In the genomic region with DNA sequence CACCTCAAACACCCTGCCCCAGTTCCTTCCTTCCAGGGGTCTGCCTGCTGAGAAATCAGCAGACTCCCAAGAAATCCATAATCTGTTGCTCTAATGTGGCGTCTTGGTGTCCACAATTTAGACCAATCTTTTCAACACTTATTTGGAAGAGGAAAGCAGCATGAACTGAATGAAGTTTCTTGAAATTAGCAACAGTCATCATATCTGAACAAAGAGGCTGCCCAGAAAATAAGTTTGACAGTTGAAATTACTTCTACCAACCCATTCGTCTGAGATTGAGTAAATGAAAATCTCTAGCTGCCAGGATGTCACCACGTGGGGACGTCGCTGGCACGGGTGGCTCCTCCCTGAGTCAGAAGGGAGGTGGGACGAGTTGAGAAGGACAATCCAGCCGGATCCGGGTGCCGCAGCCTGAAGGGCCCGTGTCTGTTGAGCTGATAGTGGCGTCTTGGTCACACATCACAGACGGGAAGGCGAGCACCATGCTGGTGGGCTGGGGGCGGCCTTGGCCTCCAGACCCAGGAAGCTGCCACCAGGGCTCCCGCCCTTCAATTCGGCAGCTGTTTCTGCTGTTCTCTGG, we compare ENCODE assay signal across 22 cellular contexts.
DNase-seq lines count a peak whose midpoint lies in the region; ATAC-seq, FAIRE-seq and TF ChIP-seq lines count a peak whose summit lies in the region.
"Had no signal": no experiment of that assay in that cellular context is flagged by ENCODE, and none has a peak within 500 bp of the region (broad histone marks: within the 10 kb centered on the region; RNA-seq: fewer than 3 reads in every experiment).

No MANE protein-coding gene starts in this region.

- no peak for TF ChIP-seq POLR2A in A549 (IDR thresholded peaks at IDR 0.05; ENCODE audit: low read length)
- no peak for TF ChIP-seq POLR2A in IMR-90 (IDR thresholded peaks at IDR 0.05; ENCODE audit: low read depth, low read length)

- TF ChIP-seq CTCF in A549 (IDR thresholded peaks at IDR 0.05) (no peak), AG10803 (conservative IDR thresholded peaks at IDR 0.05; ENCODE audit: low read length) (no peak), IMR-90 (conservative IDR thresholded peaks at IDR 0.05; ENCODE audit: low read depth, low read length) (no peak), kidney (IDR thresholded peaks at IDR 0.05; ENCODE audit: borderline replicate concordance, extremely low read depth, insufficient read depth) (no peak)

- no peak overlapping the region for H4K5ac ChIP-seq in IMR-90 (ENCODE audit: low read depth, low read length)

- in situ Hi-C loops in IMR-90 (cut with MboI; ENCODE audit: low sequenced_read_pairs): no loop called here

- dilution Hi-C loops in IMR-90 (cut with HindIII; ENCODE audit: low sequenced_read_pairs, unreplicated experiment): no loop called here

- H3K4me1 ChIP-seq in A549 (no peaks in the 10 kb centered on the region), IMR-90 (ENCODE audit: control insufficient read depth, insufficient read depth, low read length) (no peaks in the 10 kb centered on the region), kidney (ENCODE audit: control insufficient read depth in 1 of 2, insufficient read depth in 1 of 2, low read depth in 1 of 2, low read length in 2 of 2) (no peaks in the 10 kb centered on the region), mesenchymal stem cell (ENCODE audit: control insufficient read depth, insufficient read depth, low read depth, low read length) (no peaks in the 10 kb centered on the region)
- H3K4me1 ChIP-seq: SJCRH30 had no signal

- H4K20me1 ChIP-seq in IMR-90 (ENCODE audit: insufficient read depth, low read length): no peaks in the 10 kb centered on the region

- H4K8ac ChIP-seq in IMR-90 (ENCODE audit: low read depth in 2 of 2, low read length in 2 of 2) (no peak overlapping the region), mesenchymal stem cell (ENCODE audit: low read length) (no peak overlapping the region)

- no peaks in the 10 kb centered on the region for H3K9me3 ChIP-seq in A549
- H3K9me3 ChIP-seq in IMR-90 (ENCODE audit: control insufficient read depth, insufficient read depth, low read length): peaks cover 6% of the 10 kb centered on the region; the same call in 1 of the 2 replicates
- H3K9me3 ChIP-seq in kidney (ENCODE audit: control insufficient read depth in 1 of 2, low read length in 2 of 2): no peaks in the 10 kb centered on the region
- peaks cover 1% of the 10 kb centered on the region for H3K9me3 ChIP-seq in mesenchymal stem cell (ENCODE audit: control insufficient read depth, low read length)
- no peaks in the 10 kb centered on the region for H3K9me3 ChIP-seq in MG63
- H3K9me3 ChIP-seq: SJCRH30 had no signal

- H3K56ac ChIP-seq in IMR-90 (ENCODE audit: extremely low read depth, insufficient read depth, low read length): no peak overlapping the region

- H3K9ac ChIP-seq in IMR-90 (ENCODE audit: low read depth, low read length) (no peak overlapping the region), kidney (ENCODE audit: low read length in 2 of 2) (no peak overlapping the region), mesenchymal stem cell (ENCODE audit: low read length) (no peak overlapping the region)

- no peak overlapping the region for H2BK15ac ChIP-seq in IMR-90 (ENCODE audit: low read depth, low read length)
- no peak overlapping the region for H2BK15ac ChIP-seq in mesenchymal stem cell (ENCODE audit: low read depth, poor library complexity, severe bottlenecking)

- no peak overlapping the region for H2BK12ac ChIP-seq in mesenchymal stem cell (ENCODE audit: low read length in 2 of 2)

- H3K9me1 ChIP-seq in IMR-90 (ENCODE audit: insufficient read depth, low read length): no peaks in the 10 kb centered on the region

- H2BK120ac ChIP-seq in IMR-90 (ENCODE audit: low read depth, low read length) (no peak overlapping the region), mesenchymal stem cell (ENCODE audit: low read depth, low read length) (no peak overlapping the region)

- H2AK9ac ChIP-seq in IMR-90 (replicated peaks; ENCODE audit: low read depth, low read length, poor library complexity): no peak overlapping the region

- POLR2A ChIA-PET in A549 (lab: Yijun Ruan, JAX): no interaction called here
- POLR2A ChIA-PET in IMR-90 (lab: Charles Lee; ENCODE audit: unreplicated experiment): no interaction called here

- H2AK5ac ChIP-seq in IMR-90 (ENCODE audit: low read depth, low read length): no peak overlapping the region
- H2AK5ac ChIP-seq in mesenchymal stem cell (ENCODE audit: low read length, severe bottlenecking): no peak overlapping the region

- FAIRE-seq in A549 (lab: Jason Lieb, UNC) (no peak), kidney (lab: Jason Lieb, UNC) (no peak)
- FAIRE-seq: G401.6, GM18507, H1 had no signal

- H3K27me3 ChIP-seq in IMR-90 (ENCODE audit: control insufficient read depth, insufficient read depth, low read length) (no peaks in the 10 kb centered on the region; the same call in 1 of the 2 replicates), mesenchymal stem cell (ENCODE audit: control insufficient read depth in 1 of 2, insufficient read depth in 1 of 2, low read length in 2 of 2) (peaks cover 0 to 3% of the 10 kb centered on the region in 2 experiments), MG63 (peaks cover 5% of the 10 kb centered on the region; the same call in 1 of the 2 replicates)

- ATAC-seq in A549 (no peak), IMR-90 (ENCODE audit: low read depth) (no peak)
- ATAC-seq: HCT116, Panc1 had no signal

- H2BK20ac ChIP-seq in IMR-90 (ENCODE audit: low read depth, low read length): no peak overlapping the region

- TF ChIP-seq RAD21 in A549 (conservative IDR thresholded peaks at IDR 0.05 in 1 of 2, IDR thresholded peaks at IDR 0.05 in 1 of 2): no peak
- no peak for TF ChIP-seq RAD21 in IMR-90 (IDR thresholded peaks at IDR 0.05; ENCODE audit: low read length)

- H3K14ac ChIP-seq in IMR-90 (replicated peaks; ENCODE audit: low read depth, low read length): no peak overlapping the region
- H3K14ac ChIP-seq in mesenchymal stem cell (ENCODE audit: low read length in 2 of 2): no peak overlapping the region

- no peak overlapping the region for H4K91ac ChIP-seq in IMR-90 (ENCODE audit: insufficient read depth, low read depth, low read length)
- H4K91ac ChIP-seq in mesenchymal stem cell (ENCODE audit: low read length): no peak overlapping the region

- H3K23ac ChIP-seq in IMR-90 (ENCODE audit: low read depth, low read length) (no peak overlapping the region), mesenchymal stem cell (ENCODE audit: low read length in 2 of 2) (no peak overlapping the region)

- 84% methylated on average over 14 of the region's 17 CpGs for WGBS in A549 (ENCODE audit: missing lambda C conversion rate)
- 41% methylated on average over 8 of the region's 17 CpGs; no CpG with 5 or more reads in 1 of the 2 experiments for WGBS in IMR-90 (ENCODE audit: extremely low coverage in 2 of 2, insufficient read length in 1 of 2), 2 experiments
- 93% methylated on average over 16 of the region's 17 CpGs for WGBS in mesenchymal stem cell

- intact Hi-C loops in IMR-90 (cut with micrococcal nuclease) (no loop called here), kidney (cut with DNase I) (no loop called here)

- no peaks in the 10 kb centered on the region for H3K36me3 ChIP-seq in IMR-90 (ENCODE audit: control insufficient read depth, insufficient read depth, low read length)
- H3K36me3 ChIP-seq in kidney (ENCODE audit: control insufficient read depth in 1 of 2, insufficient read depth in 2 of 2, low read length in 2 of 2): no peaks in the 10 kb centered on the region
- H3K36me3 ChIP-seq in mesenchymal stem cell (ENCODE audit: control insufficient read depth in 1 of 2, insufficient read depth in 2 of 2, low read depth in 1 of 2, low read length in 2 of 2): peaks cover 0 to 3% of the 10 kb centered on the region in 2 experiments
- H3K36me3 ChIP-seq in MG63: no peaks in the 10 kb centered on the region
- H3K36me3 ChIP-seq: SJCRH30 had no signal

- H2AFZ ChIP-seq in IMR-90 (replicated peaks; ENCODE audit: low read length, poor library complexity) (no peak overlapping the region), mesenchymal stem cell (ENCODE audit: low read depth, low read length) (no peak overlapping the region)

- no peak overlapping the region for H3K4me3 ChIP-seq in A549
- no peak overlapping the region for H3K4me3 ChIP-seq in AG10803 (ENCODE audit: low read length)
- H3K4me3 ChIP-seq in IMR-90 (ENCODE audit: insufficient read depth, low read depth, low read length): no peak overlapping the region
- H3K4me3 ChIP-seq in kidney (ENCODE audit: low read length in 2 of 2): no peak overlapping the region
- H3K4me3 ChIP-seq in mesenchymal stem cell (ENCODE audit: insufficient read depth in 1 of 2, low read depth in 1 of 2, low read length in 2 of 2): no peak overlapping the region
- no peak overlapping the region for H3K4me3 ChIP-seq in MG63
- H3K4me3 ChIP-seq: SJCRH30 had no signal

- H3K27ac ChIP-seq in A549 (no peak overlapping the region), IMR-90 (ENCODE audit: insufficient read depth, low read length) (no peak overlapping the region), kidney (ENCODE audit: low read depth in 2 of 2, low read length in 2 of 2) (no peak overlapping the region), mesenchymal stem cell (ENCODE audit: low read length, poor library complexity, severe bottlenecking) (no peak overlapping the region)
- H3K27ac ChIP-seq: SJCRH30 had no signal

- DNase-seq in A549 (ENCODE audit: low read depth in 1 of 2, low spot score in 1 of 2) (no peak), AG10803 (ENCODE audit: low read depth) (peak; percentile 13), IMR-90 (no peak), kidney (peak; percentile 36), NCI-H2029 treated with DMSO at 0.1 percent for 48 hours (lab: John Stamatoyannopoulos, UW) (no peak), mesenchymal stem cell (no peak), MG63 (no peak), UCSD-AML1 (lab: John Stamatoyannopoulos, UW; ENCODE audit: unreplicated experiment) (no peak)
- DNase-seq: AML-193; Kasumi-1; NCI-H1048; NCI-H1417 treated with DMSO at 0.1 percent for 48 hours; NCI-H187 treated with DMSO at 0.1 percent for 48 hours; NCI-H2227 treated with DMSO at 0.1 percent for 48 hours; NCI-H510A; NK-92 treated with Interleukin-12 subunit alpha and Interleukin-12 subunit beta, amount 100 ng/mL, for 24 hours; SJCRH30 had no signal

- H3K4ac ChIP-seq in IMR-90 (ENCODE audit: low read depth, low read length): no peak overlapping the region
- no peak overlapping the region for H3K4ac ChIP-seq in mesenchymal stem cell (ENCODE audit: low read depth in 1 of 2, low read length in 2 of 2)

- BruUV-seq in IMR-90 (replicated peaks; lab: Mats Ljungman, UMichigan): no TSS peak

- H2BK5ac ChIP-seq in IMR-90 (ENCODE audit: low read depth, low read length, poor library complexity, severe bottlenecking) (no peak overlapping the region), mesenchymal stem cell (ENCODE audit: low read depth, low read length, poor library complexity, severe bottlenecking) (no peak overlapping the region)

- H3K18ac ChIP-seq in IMR-90 (ENCODE audit: low read depth, low read length) (no peak overlapping the region), mesenchymal stem cell (ENCODE audit: low read depth in 1 of 2, low read length in 2 of 2) (no peak overlapping the region)

- TF ChIP-seq EP300 in A549 (IDR thresholded peaks at IDR 0.05): no peak

- H3K4me2 ChIP-seq in A549 (no peak overlapping the region), IMR-90 (ENCODE audit: low read depth, low read length) (no peak overlapping the region), mesenchymal stem cell (ENCODE audit: low read length, poor library complexity, severe bottlenecking) (no peak overlapping the region)

- CTCF ChIA-PET in A549 (lab: Yijun Ruan, JAX) (interaction anchor here (0.7 kb wide), 1 partner anchor 124 kb away, joined by 3 read pairs; no protein-coding TSS in a partner anchor), IMR-90 (lab: Yijun Ruan, JAX) (no interaction called here)

- no peaks in the 10 kb centered on the region for H3K79me1 ChIP-seq in IMR-90 (ENCODE audit: low read depth in 1 of 2, low read length in 2 of 2)
- H3K79me1 ChIP-seq in mesenchymal stem cell (replicated peaks; ENCODE audit: low read length, poor library complexity, severe bottlenecking): no peaks in the 10 kb centered on the region

Comparison
In these comparisons a context has a peak if more than half of its experiments do, and no peak if none do; other contexts are left out.
1. DNase-seq: peak in AG10803 (single experiment) and kidney (single experiment); none in A549 (0 of 2), IMR-90 (single experiment), NCI-H2029 treated with DMSO at 0.1 percent for 48 hours (single experiment), mesenchymal stem cell (single experiment), MG63 (single experiment) and UCSD-AML1 (single experiment).